Comparison of ENCODE assay signal across 16 cellular contexts in the genomic region with DNA sequence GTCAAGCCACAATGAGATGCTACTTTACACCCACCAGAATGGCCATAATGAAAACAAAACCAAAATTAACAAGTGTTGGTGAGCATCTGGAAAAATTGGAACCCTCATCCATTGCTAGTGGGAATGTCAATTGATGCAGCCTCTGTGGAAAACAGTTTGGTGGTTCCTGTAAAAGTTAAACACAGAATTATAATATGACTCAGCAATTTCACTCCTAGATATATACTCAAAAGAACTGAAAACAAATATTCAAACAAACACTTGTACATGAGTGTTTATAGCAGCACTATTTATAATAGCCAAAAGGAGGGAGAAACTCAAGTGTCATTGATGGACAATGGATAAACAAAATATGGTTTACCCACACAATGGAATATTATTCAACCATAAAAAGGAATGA. TPM values are rescaled to one million over a fixed set of nuclear protein-coding genes. Genes with fewer than 3 reads are reported as not detected.
A peak's percentile ranks its signal among the peaks of the same experiment; 100 is the strongest.
DNase-seq lines count a peak whose midpoint lies in the region; ATAC-seq, FAIRE-seq and TF ChIP-seq lines count a peak whose summit lies in the region.
"Had no signal": no experiment of that assay in that cellular context is flagged by ENCODE, and none has a peak within 500 bp of the region (broad histone marks: within the 10 kb centered on the region; RNA-seq: fewer than 3 reads in every experiment).

No MANE protein-coding gene starts in this region.

- H3K18ac ChIP-seq in trophoblast cell (ENCODE audit: low read length) = no peak overlapping the region

- no peak overlapping the region for H3K9ac ChIP-seq in K562 (ENCODE audit: insufficient read depth in 1 of 2, low read depth in 2 of 2, low read length in 2 of 2)
- no peak overlapping the region for H3K9ac ChIP-seq in trophoblast cell (ENCODE audit: low read length)
- H3K9ac ChIP-seq: BLaER1 had no signal

- no peak overlapping the region for H3K27ac ChIP-seq in K562 (ENCODE audit: extremely low read depth, low read depth, low read length)
- H3K27ac ChIP-seq in foreskin keratinocyte = peak overlapping the region; percentile 76
- H3K27ac ChIP-seq in trophoblast cell (ENCODE audit: low read depth, low read length) = no peak overlapping the region
- H3K27ac ChIP-seq: BLaER1 had no signal

- H3K9me3 Mint-ChIP-seq in CD14-positive monocyte = peaks cover 0 to 4% (median 0%) of the 10 kb centered on the region in 7 donors

- H3K4me3 ChIP-seq in K562 (no peak overlapping the region), trophoblast cell (ENCODE audit: low read depth, low read length) (no peak overlapping the region)
- H3K4me3 ChIP-seq: BLaER1 had no signal

- H3K4me3 Mint-ChIP-seq in CD14-positive monocyte = no peak overlapping the region
- H3K4me3 Mint-ChIP-seq: CD4-positive, CD25-positive, alpha-beta regulatory T cell had no signal

- H4K8ac ChIP-seq in trophoblast cell (ENCODE audit: low read depth, low read length) = no peak overlapping the region

- no peaks in the 10 kb centered on the region for H3K79me2 ChIP-seq in K562 (ENCODE audit: control insufficient read depth, insufficient read depth, low read length)
- no peaks in the 10 kb centered on the region for H3K79me2 ChIP-seq in trophoblast cell (ENCODE audit: control insufficient read depth, insufficient read depth, low read length, poor library complexity)

- no TSS peak for BruUV-seq in K562 (replicated peaks; lab: Mats Ljungman, UMichigan)

- DNase-seq in DMS53 (lab: John Stamatoyannopoulos, UW) (peak; percentile 89), GM18507 (ENCODE audit: extremely low spot score, insufficient read length, low read depth) (no peak), K562 (ENCODE audit: extremely low read depth in 1 of 4, low spot score in 3 of 4) (no peak), foreskin keratinocyte (no peak), CD14-positive monocyte (ENCODE audit: low spot score) (no peak), trophoblast cell (no peak), ecto neural progenitor cell (ENCODE audit: low spot score) (no peak), HEK293T (ENCODE audit: extremely low spot score) (no peak)
- DNase-seq: AML-193; CD4-positive, CD25-positive, alpha-beta regulatory T cell; DMS79; Karpas-422 had no signal

- no peaks in the 10 kb centered on the region for H3K36me3 Mint-ChIP-seq in CD14-positive monocyte
- H3K36me3 Mint-ChIP-seq: CD4-positive, CD25-positive, alpha-beta regulatory T cell had no signal

- peaks cover 14 to 37% of the 10 kb centered on the region in 2 experiments for H3K4me1 ChIP-seq in K562 (replicated peaks in 1 of 2; ENCODE audit: control insufficient read depth in 2 of 2, insufficient read depth in 2 of 2, low read length in 2 of 2)
- peaks cover 35% of the 10 kb centered on the region for H3K4me1 ChIP-seq in foreskin keratinocyte
- peaks cover 15 to 19% of the 10 kb centered on the region in 2 experiments for H3K4me1 ChIP-seq in trophoblast cell (ENCODE audit: control insufficient read depth in 1 of 2, insufficient read depth in 2 of 2, low read length in 2 of 2)

- no peak for TF ChIP-seq RAD21 in K562 (CRISPR knock-in tag; conservative IDR thresholded peaks at IDR 0.05 in 1 of 2, IDR thresholded peaks at IDR 0.05 in 1 of 2)

- no peak overlapping the region for H3K23ac ChIP-seq in trophoblast cell (ENCODE audit: low read length)

- no peak overlapping the region for H2AK5ac ChIP-seq in trophoblast cell (ENCODE audit: low read length)

- no peak overlapping the region for H4K12ac ChIP-seq in trophoblast cell (ENCODE audit: low read depth, low read length)

- no peak overlapping the region for H2BK5ac ChIP-seq in trophoblast cell (ENCODE audit: low read depth, low read length, poor library complexity)

- intact Hi-C loops in K562 (cut with micrococcal nuclease) (no loop called here), CD14-positive monocyte (cut with micrococcal nuclease) (no loop called here)

- POLR2A ChIA-PET in K562 (lab: Yijun Ruan, JAX) (no interaction called here), HEK293T (lab: Yijun Ruan, JAX) (no interaction called here)

- H3K9me3 ChIP-seq in K562 (replicated peaks; ENCODE audit: control insufficient read depth, insufficient read depth, low read depth, low read length) = no peaks in the 10 kb centered on the region
- H3K9me3 ChIP-seq in trophoblast cell (ENCODE audit: insufficient read depth, low read depth, low read length) = no peaks in the 10 kb centered on the region

- ATAC-seq in K562 (no peak), foreskin keratinocyte (no peak)
- ATAC-seq: HCT116 had no signal

- H3K36me3 ChIP-seq in K562 (ENCODE audit: control insufficient read depth, insufficient read depth, low read length) (no peaks in the 10 kb centered on the region), trophoblast cell (ENCODE audit: control insufficient read depth in 1 of 2, insufficient read depth in 2 of 2, low read length in 2 of 2) (no peaks in the 10 kb centered on the region)

- TF ChIP-seq CTCF in K562 (IDR thresholded peaks at IDR 0.05 in 2 of 3, conservative IDR thresholded peaks at IDR 0.05 in 1 of 3; ENCODE audit: insufficient read depth in 2 of 3, low read depth in 1 of 3, low read length in 3 of 3) (no peak), foreskin keratinocyte (conservative IDR thresholded peaks at IDR 0.05) (no peak), CD14-positive monocyte (IDR thresholded peaks at IDR 0.05) (no peak)

- no peaks in the 10 kb centered on the region for H4K20me1 ChIP-seq in K562 (replicated peaks; ENCODE audit: control insufficient read depth, insufficient read depth, low read length)
- H4K20me1 ChIP-seq: BLaER1 had no signal

- peaks cover 22% of the 10 kb centered on the region for H3K79me1 ChIP-seq in trophoblast cell (ENCODE audit: low read length)

- no peak overlapping the region for H2BK120ac ChIP-seq in trophoblast cell (ENCODE audit: insufficient read depth, low read length, poor library complexity)

- no peaks in the 10 kb centered on the region for H3K9me1 ChIP-seq in K562 (ENCODE audit: control insufficient read depth, insufficient read depth, low read length)

- peaks cover 0 to 5% (median 0%) of the 10 kb centered on the region in 3 donors for H3K27me3 Mint-ChIP-seq in CD14-positive monocyte (ENCODE audit: low read depth in 3 of 3)

- in situ Hi-C loops in K562 (cut with MboI) = no loop called here

- H3K4ac ChIP-seq in trophoblast cell (ENCODE audit: low read depth, low read length) = no peak overlapping the region

- no peak overlapping the region for H3K14ac ChIP-seq in trophoblast cell (ENCODE audit: low read length)

- no peak overlapping the region for H3K4me2 ChIP-seq in K562 (ENCODE audit: insufficient read depth, low read length)
- no peak overlapping the region for H3K4me2 ChIP-seq in trophoblast cell (ENCODE audit: low read length)
- H3K4me2 ChIP-seq: BLaER1 had no signal

- CTCF ChIA-PET in K562 (lab: Yijun Ruan, JAX; ENCODE audit: low intra/inter-chr PET ratio) = no interaction called here
- CTCF ChIA-PET in HEK293T (lab: Yijun Ruan, JAX) = no interaction called here

- no peak for TF ChIP-seq EP300 in K562 (IDR thresholded peaks at IDR 0.05; ENCODE audit: low read length)

- H3K27me3 ChIP-seq in K562 (ENCODE audit: control insufficient read depth in 2 of 2, insufficient read depth in 2 of 2, low read length in 2 of 2) = no peaks in the 10 kb centered on the region
- no peaks in the 10 kb centered on the region for H3K27me3 ChIP-seq in foreskin keratinocyte
- no peaks in the 10 kb centered on the region for H3K27me3 ChIP-seq in trophoblast cell (ENCODE audit: insufficient read depth, low read length)
- H3K27me3 ChIP-seq: BLaER1 had no signal

- FAIRE-seq in GM18507 (lab: Jason Lieb, UNC) = peak; percentile 56
- no peak for FAIRE-seq in K562 (lab: Jason Lieb, UNC)
- FAIRE-seq: GM12891, H54 had no signal

- no peak overlapping the region for H3K27ac Mint-ChIP-seq in CD14-positive monocyte
- H3K27ac Mint-ChIP-seq: CD4-positive, CD25-positive, alpha-beta regulatory T cell had no signal

- H4K91ac ChIP-seq in trophoblast cell (ENCODE audit: low read depth, low read length) = no peak overlapping the region

- no peak for TF ChIP-seq POLR2A in K562 (conservative IDR thresholded peaks at IDR 0.05)

- H2AFZ ChIP-seq in K562 (ENCODE audit: low read depth, low read length) = peak overlapping the region; percentile 9; the same call in 1 of the 2 replicates
- no peak overlapping the region for H2AFZ ChIP-seq in trophoblast cell (ENCODE audit: insufficient read depth, low read length, poor library complexity)

- H3K4me1 Mint-ChIP-seq in CD14-positive monocyte = no peaks in the 10 kb centered on the region

- H2BK12ac ChIP-seq in trophoblast cell (ENCODE audit: low read length) = no peak overlapping the region

TF ChIP-seq in K562, 482 proteins besides CTCF, POLR2A, EP300 and RAD21 (continues in another document):
- TF ChIP-seq MAFG (tag; conservative IDR thresholded peaks at IDR 0.05) = peak; percentile 96
- TF ChIP-seq ZNF133 (CRISPR knock-in tag; IDR thresholded peaks at IDR 0.05) = no peak
- peak; percentile 81; the same call in 1 of the 2 replicates for TF ChIP-seq BACH1 (tag; IDR thresholded peaks at IDR 0.05)
- peak; percentile 89 for TF ChIP-seq MAFK (IDR thresholded peaks at IDR 0.05; ENCODE audit: low read length)

TF ChIP-seq in HEK293T, 16 proteins besides CTCF, POLR2A, EP300 and RAD21 (continues in another document):
- TF ChIP-seq L3MBTL2 (conservative IDR thresholded peaks at IDR 0.05) = no peak

RNA-seq across cellular contexts. Expression of a gene that starts 43.0 kb away (rescaled TPM):
- total RNA-seq in K562 (2011; cell fraction: chromatin; rRNA removed; ENCODE audit: low replicate concordance) = 9.7 and 20.7 TPM in 2 replicates
- 18.0 and 20.5 TPM in 2 replicates for total RNA-seq in K562 (2011; cell fraction: nucleolus; rRNA removed)
- total RNA-seq in K562 (2011; cell fraction: nucleoplasm; rRNA removed) = 18.2 and 19.3 TPM in 2 replicates
- total RNA-seq in K562 (2014; rRNA removed) (14.3 and 19.8 TPM in 2 replicates), K562 (2014; rRNA removed; fragmentation: Illumina TruSeq; extraction: Trizol) (21.4 and 21.6 TPM in 2 replicates), K562 (2015; rRNA removed; fragmentation: Illumina TruSeq; extraction: Trizol) (18.8 and 19.2 TPM in 2 replicates), K562 (2021) (42.1 and 46.6 TPM in 2 replicates), foreskin keratinocyte (56.3 and 62.6 TPM in 2 replicates)
- polyA plus RNA-seq in K562 (2011; rRNA removed) (33.6 and 34.8 TPM in 2 replicates), K562 (2014; fragmentation: Illumina TruSeq; extraction: Trizol) (46.6 and 49.8 TPM in 2 replicates), K562 (2014; fragmentation: Nextera tagmentation; extraction: Ambion mirVana) (10 to 100 TPM; 51.3 to 53.3 TPM), K562 (2014; rRNA removed) (35.3 and 52.2 TPM in 2 replicates), foreskin keratinocyte (91.1 and 95.7 TPM in 2 replicates), CD14-positive monocyte (10 to 100 TPM; 17.7 to 22.3 TPM)
- 27.0 and 27.2 TPM in 2 replicates for polyA plus RNA-seq in K562 (2011; cell fraction: cytosol; rRNA removed)
- polyA plus RNA-seq in K562 (2011; cell fraction: nucleus; rRNA removed) = 22.8 and 24.3 TPM in 2 replicates
- polyA plus RNA-seq in K562 (2012) = 25.2 and 34.8 TPM in 2 replicates
- polyA minus RNA-seq in K562 (2011; rRNA and poly(A)+ RNA removed) = 13.7 and 16.1 TPM in 2 replicates
- 7.3 and 9.1 TPM in 2 replicates for polyA minus RNA-seq in K562 (2011; cell fraction: cytosol; rRNA and poly(A)+ RNA removed)
- polyA minus RNA-seq in K562 (2011; cell fraction: nucleus; rRNA and poly(A)+ RNA removed) = 10.4 and 14.7 TPM in 2 replicates
- polyA plus RNA-seq in trophoblast cell (2013) = 23.4 and 24.5 TPM in 2 replicates
